ENCODE assay signal across 1 cellular context in genomic region chr10:97584060-97584797, GRCh38.
TF ChIP-seq lines count a peak whose summit lies in the region.

Gene HOGA1 (plus strand): TSS chr10:97584389. CDS start chr10:97584704, 315 bp downstream.

TF ChIP-seq in HepG2, 621 proteins besides CTCF, POLR2A, EP300 and RAD21 (continued from another document and continues in another):
- TF ChIP-seq HNF1A (IDR thresholded peaks at IDR 0.05; ENCODE audit: low read depth) (no peak; the same call in 1 of the 2 replicates), HNF1A (CRISPR knock-in tag; IDR thresholded peaks at IDR 0.05; ENCODE audit: borderline replicate concordance) (peak; percentile 32; the same call in 1 of the 2 replicates), CAMTA2 (CRISPR knock-in tag; IDR thresholded peaks at IDR 0.05; ENCODE audit: borderline replicate concordance) (no peak), FOXK1 (CRISPR knock-in tag; IDR thresholded peaks at IDR 0.05; ENCODE audit: borderline replicate concordance, low read depth) (peak; percentile 43; the same call in 1 of the 2 replicates), ZNF350 (CRISPR knock-in tag; IDR thresholded peaks at IDR 0.05; ENCODE audit: borderline replicate concordance, low read depth) (peak; percentile 34; the same call in 1 of the 2 replicates), ZNF460 (CRISPR knock-in tag; IDR thresholded peaks at IDR 0.05; ENCODE audit: borderline replicate concordance) (no peak), NR2F2 (IDR thresholded peaks at IDR 0.05; ENCODE audit: borderline replicate concordance, low read depth) (no peak), ZNF646 (CRISPR knock-in tag; IDR thresholded peaks at IDR 0.05) (0 out of 2 replicates have a peak, but pooled peaks have one; percentile 34), HINFP (CRISPR knock-in tag; IDR thresholded peaks at IDR 0.05; ENCODE audit: low read depth) (0 out of 2 replicates have a peak, but pooled peaks have one; percentile 6), PBX2 (CRISPR knock-in tag; IDR thresholded peaks at IDR 0.05) (peak; percentile 34; the same call in 1 of the 2 replicates), CREB1 (IDR thresholded peaks at IDR 0.05) (no peak), CREB1 (CRISPR knock-in tag; IDR thresholded peaks at IDR 0.05) (no peak), ARID5B (CRISPR knock-in tag; IDR thresholded peaks at IDR 0.05) (peak; percentile 24; the same call in 1 of the 2 replicates), ZEB1 (IDR thresholded peaks at IDR 0.05; ENCODE audit: insufficient replicate concordance, low read depth) (no peak), DNMT1 (CRISPR knock-in tag; IDR thresholded peaks at IDR 0.05) (no peak), SKIL (CRISPR knock-in tag; IDR thresholded peaks at IDR 0.05; ENCODE audit: borderline replicate concordance) (no peak), GATAD2A (CRISPR knock-in tag; IDR thresholded peaks at IDR 0.05) (peak; percentile 57), IKZF1 (IDR thresholded peaks at IDR 0.05) (no peak), RAD51 (IDR thresholded peaks at IDR 0.05; ENCODE audit: borderline replicate concordance) (peak; percentile 84), ZNF143 (CRISPR knock-in tag; IDR thresholded peaks at IDR 0.05) (peak; percentile 77), BHLHE40 (IDR thresholded peaks at IDR 0.05; ENCODE audit: low read length) (0 out of 2 replicates have a peak, but pooled peaks have one; percentile 40), MYC (CRISPR knock-in tag; IDR thresholded peaks at IDR 0.05; ENCODE audit: borderline replicate concordance) (peak; percentile 34; the same call in 1 of the 2 replicates), MTA1 (CRISPR knock-in tag; IDR thresholded peaks at IDR 0.05; ENCODE audit: borderline replicate concordance) (0 out of 2 replicates have a peak, but pooled peaks have one; percentile 1), ZNF235 (CRISPR knock-in tag; IDR thresholded peaks at IDR 0.05; ENCODE audit: borderline replicate concordance) (no peak), BRCA1 (CRISPR knock-in tag; IDR thresholded peaks at IDR 0.05) (no peak), ZFP36L2 (CRISPR knock-in tag; IDR thresholded peaks at IDR 0.05) (0 out of 2 replicates have a peak, but pooled peaks have one; percentile 35), PRDM15 (CRISPR knock-in tag; IDR thresholded peaks at IDR 0.05) (no peak)
